In genomic region chr20:61234224-61234623, GRCh38 we compare ENCODE assay signal across 28 cellular contexts. TPM values are rescaled to one million over a fixed set of nuclear protein-coding genes. Genes with fewer than 3 reads are reported as not detected.
"Had no signal": no experiment of that assay in that cellular context is flagged by ENCODE, and none has a peak within 500 bp of the region (broad histone marks: within the 10 kb centered on the region; RNA-seq: fewer than 3 reads in every experiment).

No MANE protein-coding gene starts in this region.

- ATAC-seq: activated naive CD4-positive, alpha-beta T cell treated with anti-CD3 and anti-CD28 coated beads, Interleukin-2, amount 50 U/mL, for 72 hours; activated T-cell treated with anti-CD3 and anti-CD28 coated beads, Interleukin-2, amount 50 U/mL, for 72 hours; esophagus mucosa; WTC11 had no signal

- H3K27ac ChIP-seq: ascending aorta, breast epithelium, cardiac muscle cell, coronary artery, dorsolateral prefrontal cortex had no signal

- H3K36me3 ChIP-seq: ascending aorta, breast epithelium, cardiac muscle cell had no signal

- H3K27me3 ChIP-seq: ascending aorta, cardiac muscle cell had no signal

- H3K9me3 ChIP-seq: ascending aorta had no signal

- H3K4me3 ChIP-seq: ascending aorta, cardiac muscle cell, coronary artery, dorsolateral prefrontal cortex had no signal

- H3K4me1 ChIP-seq: ascending aorta, breast epithelium had no signal

- FAIRE-seq: frontal cortex had no signal

- DNase-seq: activated CD4-positive, alpha-beta memory T cell treated with anti-CD3 and anti-CD28 coated beads, Interleukin-2, amount 10 ng/mL, durations not matched to agents 7 days and 5 days; activated CD4-positive, alpha-beta T cell treated with anti-CD3 and anti-CD28 coated beads for 1 hour; activated CD4-positive, alpha-beta T cell treated with anti-CD3 and anti-CD28 coated beads for 4 hours; activated CD4-positive, alpha-beta T cell treated with anti-CD3 and anti-CD28 coated beads, Interleukin-2, amount 10 ng/mL, durations not matched to agents 7 days and 5 days; activated CD4-positive, alpha-beta T cell treated with anti-CD3 and anti-CD28 coated beads, Interleukin-2, amount 50 U/mL, for 4 hours; activated CD8-positive, alpha-beta memory T cell treated with anti-CD3 and anti-CD28 coated beads, Interleukin-2, amount 50 U/mL, for 48 hours; activated gamma-delta T cell; activated naive CD4-positive, alpha-beta T cell; activated naive CD4-positive, alpha-beta T cell treated with anti-CD3 and anti-CD28 coated beads, Interleukin-2, amount 10 ng/mL, durations not matched to agents 7 days and 5 days; activated naive CD8-positive, alpha-beta T cell treated with anti-CD3 and anti-CD28 coated beads, Interleukin-2, amount 10 ng/mL, durations not matched to agents 7 days and 5 days; activated T-cell treated with anti-CD3 and anti-CD28 coated beads for 4 hours; activated T-cell treated with anti-CD3 and anti-CD28 coated beads, Interleukin-2, amount 50 U/mL, for 24 hours; activated T-cell treated with anti-CD3 and anti-CD28 coated beads, Interleukin-2, amount 50 U/mL, for 72 hours; dorsolateral prefrontal cortex; effector memory CD4-positive, alpha-beta T cell; endodermal cell; foreskin fibroblast; glutamatergic neuron; T-helper 2 cell had no signal

RNA-seq across cellular contexts. Expression of gene CDH4, which starts 17.8 kb away (rescaled TPM):
- total RNA-seq: activated CD4-positive, alpha-beta T cell treated with anti-CD3 and anti-CD28 coated beads, Interleukin-2, amount 10 ng/mL, durations not matched to agents 7 days and 5 days; ascending aorta; esophagus mucosa; T-helper 1 cell treated with Interleukin-12 subunit alpha and Interleukin-12 subunit beta and Interleukin-4 antibody, amounts not matched to agents 30 ng/mL and 1 ng/mL, for 36 hours had no signal
